8 cellular contexts compared by ENCODE assay signal in the genomic region with DNA sequence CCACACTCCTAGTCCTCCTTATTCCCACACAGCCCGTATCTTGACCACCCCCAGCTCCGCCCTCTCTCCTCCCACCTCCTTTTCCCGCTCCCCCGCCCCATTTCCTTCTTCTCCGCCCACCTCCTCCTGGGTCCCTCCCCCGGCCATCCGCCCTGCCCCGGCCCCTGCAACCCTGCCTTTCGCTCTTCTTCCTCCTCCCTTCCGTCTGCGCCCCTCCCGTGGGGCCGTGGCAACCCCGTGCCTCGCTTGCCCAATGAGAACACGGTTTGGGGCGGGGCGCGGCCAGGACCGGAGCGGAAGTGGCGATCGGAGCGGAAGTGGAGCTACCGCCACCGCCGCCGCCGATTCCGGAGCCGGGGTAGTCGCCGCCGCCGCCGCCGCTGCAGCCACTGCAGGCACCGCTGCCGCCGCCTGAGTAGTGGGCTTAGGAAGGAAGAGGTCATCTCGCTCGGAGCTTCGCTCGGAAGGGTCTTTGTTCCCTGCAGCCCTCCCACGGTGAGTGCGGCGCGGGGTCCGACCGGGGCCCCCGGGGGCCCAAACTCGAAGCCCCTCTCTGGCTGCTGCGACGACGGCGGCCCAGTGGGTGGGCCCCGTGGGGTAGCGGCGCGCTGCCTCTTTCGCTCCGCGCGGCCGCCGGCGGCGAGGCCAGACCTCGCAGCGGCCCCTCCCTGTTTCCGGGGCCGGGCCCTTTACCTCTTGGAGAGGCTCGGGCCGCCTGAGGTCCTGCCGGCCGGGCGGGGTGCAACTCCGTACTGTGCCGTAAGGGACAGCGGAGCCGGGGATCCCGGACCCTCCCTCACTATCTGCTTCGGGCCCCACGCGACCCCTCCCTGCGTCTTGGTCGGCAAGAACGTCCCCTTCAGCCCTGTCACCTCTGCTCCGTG. TPM values are rescaled to one million over a fixed set of nuclear protein-coding genes. Genes with fewer than 3 reads are reported as not detected.
DNase-seq lines count a peak whose midpoint lies in the region; TF ChIP-seq lines count a peak whose summit lies in the region.

A gene (plus strand): TSS at position 314 of the 884 bp plus-strand sequence. CDS start 15,829 bp downstream, outside the sequence.

- H3K27me3 ChIP-seq in suprapubic skin: no peaks in the 10 kb centered on the region

- peaks cover 32% of the 10 kb centered on the region for H3K36me3 ChIP-seq in SK-N-MC (ENCODE audit: insufficient read depth, low read length)
- H3K36me3 ChIP-seq in suprapubic skin: no peaks in the 10 kb centered on the region

- TF ChIP-seq EP300 in suprapubic skin (IDR thresholded peaks at IDR 0.05): no peak

- peak within 1 kb of the TSS; percentile 60 for H3K27ac ChIP-seq in SK-N-MC
- H3K27ac ChIP-seq in suprapubic skin: peak within 1 kb of the TSS; percentile 99

- H3K4me3 ChIP-seq in HFF-Myc (replicated peaks; ENCODE audit: low read depth, low read length): peak within 1 kb of the TSS; percentile 70
- peak within 1 kb of the TSS; percentile 96 for H3K4me3 ChIP-seq in NB4 (ENCODE audit: low read depth, low read length)
- H3K4me3 ChIP-seq in SK-N-MC: peak within 1 kb of the TSS; percentile 86
- peak within 1 kb of the TSS; percentile 100 for H3K4me3 ChIP-seq in suprapubic skin

- H3K36me3 Mint-ChIP-seq in activated naive CD4-positive, alpha-beta T cell treated with anti-CD3 and anti-CD28 coated beads, Interleukin-2, amount 10 ng/mL, durations not matched to agents 7 days and 5 days: peaks cover 41% of the 10 kb centered on the region

- H3K9me3 ChIP-seq in SK-N-MC (ENCODE audit: low read depth, low read length) (no peaks in the 10 kb centered on the region), suprapubic skin (no peaks in the 10 kb centered on the region)

- peak within 1 kb of the TSS; percentile 95 for H3K4me3 Mint-ChIP-seq in activated naive CD4-positive, alpha-beta T cell treated with anti-CD3 and anti-CD28 coated beads, Interleukin-2, amount 10 ng/mL, durations not matched to agents 7 days and 5 days

- H3K4me1 Mint-ChIP-seq in activated naive CD4-positive, alpha-beta T cell treated with anti-CD3 and anti-CD28 coated beads, Interleukin-2, amount 10 ng/mL, durations not matched to agents 7 days and 5 days: peaks cover 49% of the 10 kb centered on the region

- TF ChIP-seq CTCF in HFF-Myc (IDR thresholded peaks at IDR 0.05; ENCODE audit: low read depth, low read length, missing control alignments) (no peak), NB4 (IDR thresholded peaks at IDR 0.05; ENCODE audit: low read depth, low read length) (no peak), suprapubic skin (IDR thresholded peaks at IDR 0.05) (no peak)

- H3K9ac ChIP-seq in SK-N-MC (ENCODE audit: insufficient read length): peak within 1 kb of the TSS; percentile 97

- peaks cover 54% of the 10 kb centered on the region for H3K4me1 ChIP-seq in suprapubic skin

- no peaks in the 10 kb centered on the region for H3K27me3 Mint-ChIP-seq in activated naive CD4-positive, alpha-beta T cell treated with anti-CD3 and anti-CD28 coated beads, Interleukin-2, amount 10 ng/mL, durations not matched to agents 7 days and 5 days

- H3K27ac Mint-ChIP-seq in activated naive CD4-positive, alpha-beta T cell treated with anti-CD3 and anti-CD28 coated beads, Interleukin-2, amount 10 ng/mL, durations not matched to agents 7 days and 5 days: peak within 1 kb of the TSS; percentile 94

- DNase-seq in GM04504 (ENCODE audit: low read depth): peak; percentile 95
- DNase-seq in HFF-Myc (ENCODE audit: extremely low read depth, low read depth): peak; percentile 84
- peak; percentile 99 for DNase-seq in NB4 (ENCODE audit: low read depth)
- peak; percentile 55 for DNase-seq in SK-N-MC (ENCODE audit: low read depth, low spot score)
- peak; percentile 99 for DNase-seq in activated naive CD4-positive, alpha-beta T cell treated with anti-CD3 and anti-CD28 coated beads, Interleukin-2, amount 10 ng/mL, durations not matched to agents 7 days and 5 days
- DNase-seq in germinal center (ENCODE audit: low spot score): peak; percentile 98
- DNase-seq in nucleus accumbens (lab: John Stamatoyannopoulos, UW): peak in 55 of 56 donors; percentile 70 to 99 (median 95)
- peak; percentile 99 for DNase-seq in suprapubic skin (ENCODE audit: low spot score in 2 of 2)

- TF ChIP-seq POLR2A in NB4 (IDR thresholded peaks at IDR 0.05; ENCODE audit: extremely low read depth, insufficient read length): peak; percentile 80
- peak in 1 of 2 donors; percentile 88 for TF ChIP-seq POLR2A in suprapubic skin (IDR thresholded peaks at IDR 0.05)

- CTCF ChIA-PET in activated naive CD4-positive, alpha-beta T cell treated with anti-CD3 and anti-CD28 coated beads, Interleukin-2, amount 10 ng/mL, durations not matched to agents 7 days and 5 days (lab: Charles Lee): interaction anchor here (0.8 kb wide), 1 partner anchor 25 kb away, joined by 4 read pairs; no protein-coding TSS in a partner anchor

- H3K9me3 Mint-ChIP-seq in activated naive CD4-positive, alpha-beta T cell treated with anti-CD3 and anti-CD28 coated beads, Interleukin-2, amount 10 ng/mL, durations not matched to agents 7 days and 5 days: no peaks in the 10 kb centered on the region

- WGBS in suprapubic skin: 1% methylated on average over 43 of the region's 89 CpGs

RNA-seq across cellular contexts. Expression of the gene that starts here (rescaled TPM):
- total RNA-seq in suprapubic skin: 100 to 1,000 TPM in 3 of 4 donors, 10 to 100 TPM in 1; 79.7 to 135 (median 129) TPM

Comparison
In these comparisons a context has a peak if more than half of its experiments do, and no peak if none do; other contexts are left out.
1. Peak in every context shown above with its lines: DNase-seq, H3K4me3 ChIP-seq and H3K27ac ChIP-seq.